In genomic region chr3:149223461-149223820, GRCh38 we compare ENCODE assay signal across 17 cellular contexts. TPM values are rescaled to one million over a fixed set of nuclear protein-coding genes. Genes with fewer than 3 reads are reported as not detected.
"Had no signal": no experiment of that assay in that cellular context is flagged by ENCODE, and none has a peak within 500 bp of the region (broad histone marks: within the 10 kb centered on the region; RNA-seq: fewer than 3 reads in every experiment).

No MANE protein-coding gene starts in this region.

- H3K27ac Mint-ChIP-seq: activated naive CD4-positive, alpha-beta T cell treated with anti-CD3 and anti-CD28 coated beads, Interleukin-2, amount 10 ng/mL, durations not matched to agents 7 days and 5 days; activated T-cell treated with anti-CD3 and anti-CD28 coated beads, Interleukin-2, amount 50 U/mL, for 72 hours; type B pancreatic cell had no signal

- H3K4me3 ChIP-seq: psoas muscle had no signal

- H3K36me3 Mint-ChIP-seq: activated naive CD4-positive, alpha-beta T cell treated with anti-CD3 and anti-CD28 coated beads, Interleukin-2, amount 10 ng/mL, durations not matched to agents 7 days and 5 days; type B pancreatic cell had no signal

- H3K27ac ChIP-seq: psoas muscle, VCaP had no signal

- H3K9me3 Mint-ChIP-seq: activated CD4-positive, alpha-beta memory T cell treated with anti-CD3 and anti-CD28 coated beads, Interleukin-2, amount 10 ng/mL, durations not matched to agents 7 days and 5 days; activated naive CD4-positive, alpha-beta T cell treated with anti-CD3 and anti-CD28 coated beads, Interleukin-2, amount 10 ng/mL, durations not matched to agents 7 days and 5 days; activated T-cell treated with anti-CD3 and anti-CD28 coated beads, Interleukin-2, amount 50 U/mL, for 72 hours; nephron; type B pancreatic cell had no signal

- H3K4me3 Mint-ChIP-seq: activated CD4-positive, alpha-beta memory T cell treated with anti-CD3 and anti-CD28 coated beads, Interleukin-2, amount 10 ng/mL, durations not matched to agents 7 days and 5 days; activated CD4-positive, alpha-beta T cell treated with anti-CD3 and anti-CD28 coated beads for 36 hours; nephron; type B pancreatic cell had no signal

- ATAC-seq: activated CD4-positive, alpha-beta T cell treated with anti-CD3 and anti-CD28 coated beads for 36 hours; activated T-cell treated with anti-CD3 and anti-CD28 coated beads, Interleukin-2, amount 50 U/mL, for 72 hours; psoas muscle; sciatic nerve had no signal

- DNase-seq: activated CD4-positive, alpha-beta memory T cell treated with anti-CD3 and anti-CD28 coated beads, Interleukin-2, amount 10 ng/mL, durations not matched to agents 7 days and 5 days; activated CD4-positive, alpha-beta T cell treated with anti-CD3 and anti-CD28 coated beads for 36 hours; activated naive CD4-positive, alpha-beta T cell treated with anti-CD3 and anti-CD28 coated beads, Interleukin-2, amount 10 ng/mL, durations not matched to agents 7 days and 5 days; activated T-cell treated with anti-CD3 and anti-CD28 coated beads, Interleukin-2, amount 50 U/mL, for 72 hours; amygdala; dermis blood vessel endothelial cell; erythroblast; left colon; occipital lobe; psoas muscle; stimulated activated CD4-positive, alpha-beta T cell treated with anti-CD3 and anti-CD28 coated beads, Interleukin-2, amount 100 ng/mL, for 24 hours; T1000 had no signal

- H3K9me3 ChIP-seq: psoas muscle had no signal

- H3K27me3 Mint-ChIP-seq: activated CD4-positive, alpha-beta memory T cell treated with anti-CD3 and anti-CD28 coated beads, Interleukin-2, amount 10 ng/mL, durations not matched to agents 7 days and 5 days; activated naive CD4-positive, alpha-beta T cell treated with anti-CD3 and anti-CD28 coated beads, Interleukin-2, amount 10 ng/mL, durations not matched to agents 7 days and 5 days; type B pancreatic cell had no signal

RNA-seq across cellular contexts. Expression of gene CP, which starts 1.8 kb away (rescaled TPM):
- total RNA-seq: activated CD4-positive, alpha-beta memory T cell treated with anti-CD3 and anti-CD28 coated beads, Interleukin-2, amount 10 ng/mL, durations not matched to agents 7 days and 5 days; activated CD4-positive, alpha-beta T cell treated with anti-CD3 and anti-CD28 coated beads for 36 hours; activated T-cell treated with anti-CD3 and anti-CD28 coated beads, Interleukin-2, amount 50 U/mL, for 72 hours; glomerular endothelial cell had no signal
